ENCODE assay signal across 1 cellular context in genomic region chr2:206765242-206766056, GRCh38.
A peak's percentile ranks its signal among the peaks of the same experiment; 100 is the strongest.
TF ChIP-seq lines count a peak whose summit lies in the region.

TSS of gene FASTKD2 (plus strand) at chr2:206765606. CDS start at chr2:206766694, 1,088 bp downstream.
TSS of gene MDH1B (minus strand) at chr2:206765328. CDS start at chr2:206765271, 57 bp downstream.

TF ChIP-seq in WTC11, 78 proteins besides CTCF, POLR2A, EP300 and RAD21 (continued from another document and continues in another):
- TF ChIP-seq, protein P1, sequence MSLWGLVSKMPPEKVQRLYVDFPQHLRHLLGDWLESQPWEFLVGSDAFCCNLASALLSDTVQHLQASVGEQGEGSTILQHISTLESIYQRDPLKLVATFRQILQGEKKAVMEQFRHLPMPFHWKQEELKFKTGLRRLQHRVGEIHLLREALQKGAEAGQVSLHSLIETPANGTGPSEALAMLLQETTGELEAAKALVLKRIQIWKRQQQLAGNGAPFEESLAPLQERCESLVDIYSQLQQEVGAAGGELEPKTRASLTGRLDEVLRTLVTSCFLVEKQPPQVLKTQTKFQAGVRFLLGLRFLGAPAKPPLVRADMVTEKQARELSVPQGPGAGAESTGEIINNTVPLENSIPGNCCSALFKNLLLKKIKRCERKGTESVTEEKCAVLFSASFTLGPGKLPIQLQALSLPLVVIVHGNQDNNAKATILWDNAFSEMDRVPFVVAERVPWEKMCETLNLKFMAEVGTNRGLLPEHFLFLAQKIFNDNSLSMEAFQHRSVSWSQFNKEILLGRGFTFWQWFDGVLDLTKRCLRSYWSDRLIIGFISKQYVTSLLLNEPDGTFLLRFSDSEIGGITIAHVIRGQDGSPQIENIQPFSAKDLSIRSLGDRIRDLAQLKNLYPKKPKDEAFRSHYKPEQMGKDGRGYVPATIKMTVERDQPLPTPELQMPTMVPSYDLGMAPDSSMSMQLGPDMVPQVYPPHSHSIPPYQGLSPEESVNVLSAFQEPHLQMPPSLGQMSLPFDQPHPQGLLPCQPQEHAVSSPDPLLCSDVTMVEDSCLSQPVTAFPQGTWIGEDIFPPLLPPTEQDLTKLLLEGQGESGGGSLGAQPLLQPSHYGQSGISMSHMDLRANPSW (CRISPR knock-in tag; conservative IDR thresholded peaks at IDR 0.05; ENCODE audit: low read depth), result no peak
- no peak for TF ChIP-seq GRHL2 (CRISPR knock-in tag; IDR thresholded peaks at IDR 0.05; ENCODE audit: insufficient replicate concordance, severe bottlenecking)
- no peak for TF ChIP-seq TP53 (CRISPR knock-in tag; IDR thresholded peaks at IDR 0.05)
- 0 out of 2 replicates have a peak, but pooled peaks have one; percentile 39 for TF ChIP-seq TEAD1 (CRISPR knock-in tag; IDR thresholded peaks at IDR 0.05)
- no peak for TF ChIP-seq ZNF423 (CRISPR knock-in tag; IDR thresholded peaks at IDR 0.05)
- no peak for TF ChIP-seq FOXJ3 (CRISPR knock-in tag; IDR thresholded peaks at IDR 0.05; ENCODE audit: borderline replicate concordance)
- no peak for TF ChIP-seq SMAD3 (CRISPR knock-in tag; IDR thresholded peaks at IDR 0.05; ENCODE audit: borderline replicate concordance)
- TF ChIP-seq MAX (CRISPR knock-in tag; IDR thresholded peaks at IDR 0.05), result peak; percentile 58
- TF ChIP-seq, protein P2, sequence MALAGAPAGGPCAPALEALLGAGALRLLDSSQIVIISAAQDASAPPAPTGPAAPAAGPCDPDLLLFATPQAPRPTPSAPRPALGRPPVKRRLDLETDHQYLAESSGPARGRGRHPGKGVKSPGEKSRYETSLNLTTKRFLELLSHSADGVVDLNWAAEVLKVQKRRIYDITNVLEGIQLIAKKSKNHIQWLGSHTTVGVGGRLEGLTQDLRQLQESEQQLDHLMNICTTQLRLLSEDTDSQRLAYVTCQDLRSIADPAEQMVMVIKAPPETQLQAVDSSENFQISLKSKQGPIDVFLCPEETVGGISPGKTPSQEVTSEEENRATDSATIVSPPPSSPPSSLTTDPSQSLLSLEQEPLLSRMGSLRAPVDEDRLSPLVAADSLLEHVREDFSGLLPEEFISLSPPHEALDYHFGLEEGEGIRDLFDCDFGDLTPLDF (CRISPR knock-in tag; IDR thresholded peaks at IDR 0.05), result no peak
- no peak for TF ChIP-seq ELF4 (CRISPR knock-in tag; IDR thresholded peaks at IDR 0.05; ENCODE audit: low read depth)
- no peak for TF ChIP-seq ZNF263 (CRISPR knock-in tag; IDR thresholded peaks at IDR 0.05; ENCODE audit: low read depth)
- no peak for TF ChIP-seq ZNF232 (CRISPR knock-in tag; IDR thresholded peaks at IDR 0.05)
- no peak for TF ChIP-seq RORB (CRISPR knock-in tag; IDR thresholded peaks at IDR 0.05)
- no peak for TF ChIP-seq MYBL2 (CRISPR knock-in tag; IDR thresholded peaks at IDR 0.05)
- 0 out of 2 replicates have a peak, but pooled peaks have one; percentile 16 for TF ChIP-seq ZNF532 (CRISPR knock-in tag; IDR thresholded peaks at IDR 0.05; ENCODE audit: borderline replicate concordance)
- no peak for TF ChIP-seq ZNF512 (CRISPR knock-in tag; IDR thresholded peaks at IDR 0.05; ENCODE audit: borderline replicate concordance)
- no peak for TF ChIP-seq TEAD4 (CRISPR knock-in tag; IDR thresholded peaks at IDR 0.05)
- TF ChIP-seq, protein P3, sequence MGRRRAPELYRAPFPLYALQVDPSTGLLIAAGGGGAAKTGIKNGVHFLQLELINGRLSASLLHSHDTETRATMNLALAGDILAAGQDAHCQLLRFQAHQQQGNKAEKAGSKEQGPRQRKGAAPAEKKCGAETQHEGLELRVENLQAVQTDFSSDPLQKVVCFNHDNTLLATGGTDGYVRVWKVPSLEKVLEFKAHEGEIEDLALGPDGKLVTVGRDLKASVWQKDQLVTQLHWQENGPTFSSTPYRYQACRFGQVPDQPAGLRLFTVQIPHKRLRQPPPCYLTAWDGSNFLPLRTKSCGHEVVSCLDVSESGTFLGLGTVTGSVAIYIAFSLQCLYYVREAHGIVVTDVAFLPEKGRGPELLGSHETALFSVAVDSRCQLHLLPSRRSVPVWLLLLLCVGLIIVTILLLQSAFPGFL (CRISPR knock-in tag; IDR thresholded peaks at IDR 0.05; ENCODE audit: borderline replicate concordance), result no peak
- peak; percentile 45; the same call in 1 of the 2 replicates for TF ChIP-seq GABPB1 (CRISPR knock-in tag; IDR thresholded peaks at IDR 0.05)
- TF ChIP-seq, protein P4, sequence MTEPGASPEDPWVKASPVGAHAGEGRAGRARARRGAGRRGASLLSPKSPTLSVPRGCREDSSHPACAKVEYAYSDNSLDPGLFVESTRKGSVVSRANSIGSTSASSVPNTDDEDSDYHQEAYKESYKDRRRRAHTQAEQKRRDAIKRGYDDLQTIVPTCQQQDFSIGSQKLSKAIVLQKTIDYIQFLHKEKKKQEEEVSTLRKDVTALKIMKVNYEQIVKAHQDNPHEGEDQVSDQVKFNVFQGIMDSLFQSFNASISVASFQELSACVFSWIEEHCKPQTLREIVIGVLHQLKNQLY (CRISPR knock-in tag; IDR thresholded peaks at IDR 0.05), result no peak
- TF ChIP-seq, protein P5, sequence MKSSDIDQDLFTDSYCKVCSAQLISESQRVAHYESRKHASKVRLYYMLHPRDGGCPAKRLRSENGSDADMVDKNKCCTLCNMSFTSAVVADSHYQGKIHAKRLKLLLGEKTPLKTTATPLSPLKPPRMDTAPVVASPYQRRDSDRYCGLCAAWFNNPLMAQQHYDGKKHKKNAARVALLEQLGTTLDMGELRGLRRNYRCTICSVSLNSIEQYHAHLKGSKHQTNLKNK (CRISPR knock-in tag; IDR thresholded peaks at IDR 0.05), result no peak
- TF ChIP-seq GTF2I (CRISPR knock-in tag; conservative IDR thresholded peaks at IDR 0.05), result no peak
- no peak for TF ChIP-seq ZNF396 (CRISPR knock-in tag; IDR thresholded peaks at IDR 0.05; ENCODE audit: borderline replicate concordance)
- 0 out of 2 replicates have a peak, but pooled peaks have one; percentile 54 for TF ChIP-seq CBFB (CRISPR knock-in tag; IDR thresholded peaks at IDR 0.05; ENCODE audit: low read depth)
- TF ChIP-seq JUN (CRISPR knock-in tag; IDR thresholded peaks at IDR 0.05), result no peak
- TF ChIP-seq, protein P6, sequence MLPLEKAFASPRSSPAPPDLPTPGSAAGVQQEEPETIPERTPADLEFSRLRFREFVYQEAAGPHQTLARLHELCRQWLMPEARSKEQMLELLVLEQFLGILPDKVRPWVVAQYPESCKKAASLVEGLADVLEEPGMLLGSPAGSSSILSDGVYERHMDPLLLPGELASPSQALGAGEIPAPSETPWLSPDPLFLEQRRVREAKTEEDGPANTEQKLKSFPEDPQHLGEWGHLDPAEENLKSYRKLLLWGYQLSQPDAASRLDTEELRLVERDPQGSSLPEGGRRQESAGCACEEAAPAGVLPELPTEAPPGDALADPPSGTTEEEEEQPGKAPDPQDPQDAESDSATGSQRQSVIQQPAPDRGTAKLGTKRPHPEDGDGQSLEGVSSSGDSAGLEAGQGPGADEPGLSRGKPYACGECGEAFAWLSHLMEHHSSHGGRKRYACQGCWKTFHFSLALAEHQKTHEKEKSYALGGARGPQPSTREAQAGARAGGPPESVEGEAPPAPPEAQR (CRISPR knock-in tag; IDR thresholded peaks at IDR 0.05), result no peak
- no peak for TF ChIP-seq ERG (CRISPR knock-in tag; IDR thresholded peaks at IDR 0.05)
- TF ChIP-seq ZBTB21 (CRISPR knock-in tag; IDR thresholded peaks at IDR 0.05; ENCODE audit: borderline replicate concordance), result no peak
- TF ChIP-seq, protein P7, sequence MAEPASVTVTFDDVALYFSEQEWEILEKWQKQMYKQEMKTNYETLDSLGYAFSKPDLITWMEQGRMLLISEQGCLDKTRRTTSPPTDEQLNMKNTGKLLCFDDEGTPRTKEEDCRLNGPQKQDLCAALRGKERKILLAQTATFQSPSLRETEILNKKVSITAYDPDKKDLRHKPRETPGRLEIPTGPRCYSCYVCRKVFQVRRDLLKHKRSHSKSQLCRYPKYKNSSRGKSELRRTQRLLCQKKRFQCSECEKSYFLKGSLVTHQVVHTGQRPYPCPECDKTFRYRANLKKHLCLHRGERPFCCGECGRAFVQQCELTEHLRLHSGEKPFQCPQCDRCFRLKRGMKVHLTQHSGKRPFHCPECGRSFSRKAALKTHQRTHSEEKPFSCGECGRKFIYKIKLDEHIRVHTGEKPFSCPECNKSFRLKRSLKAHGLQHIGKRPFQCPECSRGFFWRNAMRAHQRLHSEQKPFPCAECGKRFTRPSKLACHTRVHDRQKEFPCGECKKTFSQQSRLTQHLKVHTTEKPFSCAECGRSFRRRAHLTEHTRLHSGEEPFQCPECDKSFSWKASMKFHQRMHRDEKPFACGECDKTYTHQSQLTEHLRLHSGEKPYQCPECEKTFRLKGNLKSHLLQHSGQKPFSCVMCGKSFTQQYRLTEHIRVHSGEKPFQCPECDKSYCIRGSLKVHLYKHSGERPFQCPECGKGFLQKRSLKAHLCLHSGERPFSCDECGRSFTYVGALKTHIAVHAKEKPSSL (CRISPR knock-in tag; conservative IDR thresholded peaks at IDR 0.05), result no peak
- TF ChIP-seq NFYB (CRISPR knock-in tag; conservative IDR thresholded peaks at IDR 0.05; ENCODE audit: low read depth), result no peak
- no peak for TF ChIP-seq MXD4 (CRISPR knock-in tag; IDR thresholded peaks at IDR 0.05; ENCODE audit: borderline replicate concordance)
- no peak for TF ChIP-seq ZNF121 (CRISPR knock-in tag; IDR thresholded peaks at IDR 0.05)
- TF ChIP-seq, protein P8, sequence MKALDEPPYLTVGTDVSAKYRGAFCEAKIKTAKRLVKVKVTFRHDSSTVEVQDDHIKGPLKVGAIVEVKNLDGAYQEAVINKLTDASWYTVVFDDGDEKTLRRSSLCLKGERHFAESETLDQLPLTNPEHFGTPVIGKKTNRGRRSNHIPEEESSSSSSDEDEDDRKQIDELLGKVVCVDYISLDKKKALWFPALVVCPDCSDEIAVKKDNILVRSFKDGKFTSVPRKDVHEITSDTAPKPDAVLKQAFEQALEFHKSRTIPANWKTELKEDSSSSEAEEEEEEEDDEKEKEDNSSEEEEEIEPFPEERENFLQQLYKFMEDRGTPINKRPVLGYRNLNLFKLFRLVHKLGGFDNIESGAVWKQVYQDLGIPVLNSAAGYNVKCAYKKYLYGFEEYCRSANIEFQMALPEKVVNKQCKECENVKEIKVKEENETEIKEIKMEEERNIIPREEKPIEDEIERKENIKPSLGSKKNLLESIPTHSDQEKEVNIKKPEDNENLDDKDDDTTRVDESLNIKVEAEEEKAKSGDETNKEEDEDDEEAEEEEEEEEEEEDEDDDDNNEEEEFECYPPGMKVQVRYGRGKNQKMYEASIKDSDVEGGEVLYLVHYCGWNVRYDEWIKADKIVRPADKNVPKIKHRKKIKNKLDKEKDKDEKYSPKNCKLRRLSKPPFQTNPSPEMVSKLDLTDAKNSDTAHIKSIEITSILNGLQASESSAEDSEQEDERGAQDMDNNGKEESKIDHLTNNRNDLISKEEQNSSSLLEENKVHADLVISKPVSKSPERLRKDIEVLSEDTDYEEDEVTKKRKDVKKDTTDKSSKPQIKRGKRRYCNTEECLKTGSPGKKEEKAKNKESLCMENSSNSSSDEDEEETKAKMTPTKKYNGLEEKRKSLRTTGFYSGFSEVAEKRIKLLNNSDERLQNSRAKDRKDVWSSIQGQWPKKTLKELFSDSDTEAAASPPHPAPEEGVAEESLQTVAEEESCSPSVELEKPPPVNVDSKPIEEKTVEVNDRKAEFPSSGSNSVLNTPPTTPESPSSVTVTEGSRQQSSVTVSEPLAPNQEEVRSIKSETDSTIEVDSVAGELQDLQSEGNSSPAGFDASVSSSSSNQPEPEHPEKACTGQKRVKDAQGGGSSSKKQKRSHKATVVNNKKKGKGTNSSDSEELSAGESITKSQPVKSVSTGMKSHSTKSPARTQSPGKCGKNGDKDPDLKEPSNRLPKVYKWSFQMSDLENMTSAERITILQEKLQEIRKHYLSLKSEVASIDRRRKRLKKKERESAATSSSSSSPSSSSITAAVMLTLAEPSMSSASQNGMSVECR (CRISPR knock-in tag; IDR thresholded peaks at IDR 0.05; ENCODE audit: borderline replicate concordance), result no peak
- TF ChIP-seq NR2C2 (CRISPR knock-in tag; IDR thresholded peaks at IDR 0.05), result no peak
